1 cellular context compared by ENCODE assay signal in genomic region chr21:43775795-43776430, GRCh38.
TF ChIP-seq lines count a peak whose summit lies in the region.

TSS of gene CSTB (minus strand) at chr21:43776308. CDS start at chr21:43776269, 39 bp downstream.

TF ChIP-seq in HepG2, 621 proteins besides CTCF, POLR2A, EP300 and RAD21 (continued from another document and continues in another):
- TF ChIP-seq ZBTB33 (CRISPR knock-in tag; IDR thresholded peaks at IDR 0.05), result no peak
- TF ChIP-seq ZFX (CRISPR knock-in tag; IDR thresholded peaks at IDR 0.05; ENCODE audit: low read depth), result peak; percentile 87
- TF ChIP-seq ZNF577 (CRISPR knock-in tag; IDR thresholded peaks at IDR 0.05; ENCODE audit: borderline replicate concordance, low read depth), result no peak
- peak; percentile 76 for TF ChIP-seq AGO2 (optimal IDR thresholded peaks at IDR 0.05; ENCODE audit: low read depth, low read length)
- 0 out of 2 replicates have a peak, but pooled peaks have one; percentile 40 for TF ChIP-seq ZNF225 (CRISPR knock-in tag; IDR thresholded peaks at IDR 0.05)
- no peak for TF ChIP-seq ZNF30 (CRISPR knock-in tag; IDR thresholded peaks at IDR 0.05)
- no peak for TF ChIP-seq PTBP1 (IDR thresholded peaks at IDR 0.05; ENCODE audit: low read depth, low read length, poor library complexity, severe bottlenecking)
- TF ChIP-seq ZNF891 (CRISPR knock-in tag; IDR thresholded peaks at IDR 0.05), result peak; percentile 55; the same call in 1 of the 2 replicates
- TF ChIP-seq PRDM15 (CRISPR knock-in tag; IDR thresholded peaks at IDR 0.05), result no peak
- TF ChIP-seq DRAP1 (CRISPR knock-in tag; IDR thresholded peaks at IDR 0.05), result peak; percentile 80
- no peak for TF ChIP-seq ZNF550 (CRISPR knock-in tag; IDR thresholded peaks at IDR 0.05; ENCODE audit: borderline replicate concordance)
- TF ChIP-seq ZSCAN25 (CRISPR knock-in tag; IDR thresholded peaks at IDR 0.05), result no peak; the same call in 1 of the 2 replicates
- no peak for TF ChIP-seq ZNF549 (CRISPR knock-in tag; IDR thresholded peaks at IDR 0.05)
- TF ChIP-seq CEBPG (CRISPR knock-in tag; IDR thresholded peaks at IDR 0.05), result no peak
- TF ChIP-seq NONO (IDR thresholded peaks at IDR 0.05), result no peak
- TF ChIP-seq NONO (CRISPR knock-in tag; conservative IDR thresholded peaks at IDR 0.05), result peak; percentile 59
- no peak for TF ChIP-seq ZNF646 (CRISPR knock-in tag; IDR thresholded peaks at IDR 0.05)
- TF ChIP-seq ZNF18 (CRISPR knock-in tag; IDR thresholded peaks at IDR 0.05; ENCODE audit: insufficient replicate concordance), result no peak
- peak; percentile 62; the same call in 1 of the 2 replicates for TF ChIP-seq ZNF160 (CRISPR knock-in tag; IDR thresholded peaks at IDR 0.05)
- TF ChIP-seq HNF1B (CRISPR knock-in tag; IDR thresholded peaks at IDR 0.05), result no peak
- TF ChIP-seq HNRNPK (IDR thresholded peaks at IDR 0.05; ENCODE audit: low read depth, low read length, poor library complexity, severe bottlenecking), result no peak
- peak; percentile 88 for TF ChIP-seq ZFY (CRISPR knock-in tag; IDR thresholded peaks at IDR 0.05)
- TF ChIP-seq ZSCAN5A (CRISPR knock-in tag; IDR thresholded peaks at IDR 0.05; ENCODE audit: borderline replicate concordance), result no peak
- no peak for TF ChIP-seq ZBTB1 (CRISPR knock-in tag; IDR thresholded peaks at IDR 0.05; ENCODE audit: borderline replicate concordance)
- TF ChIP-seq ARNT2 (CRISPR knock-in tag; IDR thresholded peaks at IDR 0.05; ENCODE audit: low read depth), result peak; percentile 59; the same call in 1 of the 2 replicates
- TF ChIP-seq HNF1A (IDR thresholded peaks at IDR 0.05; ENCODE audit: low read depth), result no peak
- no peak; the same call in 1 of the 2 replicates for TF ChIP-seq HNF1A (CRISPR knock-in tag; IDR thresholded peaks at IDR 0.05; ENCODE audit: borderline replicate concordance)
- no peak for TF ChIP-seq ZNF605 (CRISPR knock-in tag; IDR thresholded peaks at IDR 0.05)
- no peak for TF ChIP-seq NCOA5 (CRISPR knock-in tag; IDR thresholded peaks at IDR 0.05)
- no peak for TF ChIP-seq ZNF660 (CRISPR knock-in tag; IDR thresholded peaks at IDR 0.05; ENCODE audit: borderline replicate concordance, low read depth)
- TF ChIP-seq NCOA1 (CRISPR knock-in tag; IDR thresholded peaks at IDR 0.05), result no peak
- peak; percentile 80; the same call in 1 of the 2 replicates for TF ChIP-seq ZNF724P (CRISPR knock-in tag; IDR thresholded peaks at IDR 0.05; ENCODE audit: borderline replicate concordance)
- no peak for TF ChIP-seq MZF1 (CRISPR knock-in tag; IDR thresholded peaks at IDR 0.05; ENCODE audit: borderline replicate concordance)
- no peak for TF ChIP-seq KLF9 (CRISPR knock-in tag; IDR thresholded peaks at IDR 0.05; ENCODE audit: low read depth)
- TF ChIP-seq ETV6 (CRISPR knock-in tag; conservative IDR thresholded peaks at IDR 0.05), result no peak
- no peak for TF ChIP-seq ZNF704 (CRISPR knock-in tag; IDR thresholded peaks at IDR 0.05; ENCODE audit: borderline replicate concordance)
